1 cellular context compared by ENCODE assay signal in the genomic region with DNA sequence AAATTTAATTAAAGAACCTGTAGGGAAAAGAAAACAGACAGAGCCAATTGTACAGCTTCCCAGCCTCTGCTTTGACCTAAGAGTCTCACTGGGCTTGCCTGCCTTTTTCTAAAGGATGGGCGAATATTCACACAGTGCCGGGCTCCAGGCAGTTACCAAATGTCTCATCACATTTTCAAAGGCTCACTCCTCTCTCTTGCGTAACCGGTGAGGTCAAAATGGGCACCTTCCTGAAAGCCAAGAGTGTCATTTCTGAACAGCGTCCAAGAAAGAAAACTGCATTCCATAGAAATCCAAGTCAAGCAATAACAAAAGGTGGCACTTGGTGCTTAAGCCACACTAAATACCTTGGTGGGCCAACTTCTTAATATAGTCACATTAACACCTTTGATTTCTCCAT.
TF ChIP-seq lines count a peak whose summit lies in the region.

No MANE protein-coding gene starts in this region.

TF ChIP-seq in HepG2, 621 proteins besides CTCF, POLR2A, EP300 and RAD21 (continued from another document and continues in another):
- TF ChIP-seq, protein P1, sequence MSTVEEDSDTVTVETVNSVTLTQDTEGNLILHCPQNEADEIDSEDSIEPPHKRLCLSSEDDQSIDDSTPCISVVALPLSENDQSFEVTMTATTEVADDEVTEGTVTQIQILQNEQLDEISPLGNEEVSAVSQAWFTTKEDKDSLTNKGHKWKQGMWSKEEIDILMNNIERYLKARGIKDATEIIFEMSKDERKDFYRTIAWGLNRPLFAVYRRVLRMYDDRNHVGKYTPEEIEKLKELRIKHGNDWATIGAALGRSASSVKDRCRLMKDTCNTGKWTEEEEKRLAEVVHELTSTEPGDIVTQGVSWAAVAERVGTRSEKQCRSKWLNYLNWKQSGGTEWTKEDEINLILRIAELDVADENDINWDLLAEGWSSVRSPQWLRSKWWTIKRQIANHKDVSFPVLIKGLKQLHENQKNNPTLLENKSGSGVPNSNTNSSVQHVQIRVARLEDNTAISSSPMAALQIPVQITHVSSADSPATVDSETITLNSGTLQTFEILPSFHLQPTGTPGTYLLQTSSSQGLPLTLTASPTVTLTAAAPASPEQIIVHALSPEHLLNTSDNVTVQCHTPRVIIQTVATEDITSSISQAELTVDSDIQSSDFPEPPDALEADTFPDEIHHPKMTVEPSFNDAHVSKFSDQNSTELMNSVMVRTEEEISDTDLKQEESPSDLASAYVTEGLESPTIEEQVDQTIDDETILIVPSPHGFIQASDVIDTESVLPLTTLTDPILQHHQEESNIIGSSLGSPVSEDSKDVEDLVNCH (CRISPR knock-in tag; IDR thresholded peaks at IDR 0.05), result no peak
- peak; percentile 31; the same call in 1 of the 2 replicates for TF ChIP-seq NCOA2 (CRISPR knock-in tag; IDR thresholded peaks at IDR 0.05)
- no peak for TF ChIP-seq MED13 (CRISPR knock-in tag; IDR thresholded peaks at IDR 0.05)
- no peak for TF ChIP-seq ZSCAN9 (CRISPR knock-in tag; IDR thresholded peaks at IDR 0.05; ENCODE audit: borderline replicate concordance)
- TF ChIP-seq ZNF446 (CRISPR knock-in tag; IDR thresholded peaks at IDR 0.05), result no peak
- peak; percentile 20; the same call in 1 of the 2 replicates for TF ChIP-seq RXRA (CRISPR knock-in tag; IDR thresholded peaks at IDR 0.05)
- no peak for TF ChIP-seq ZNF777 (CRISPR knock-in tag; IDR thresholded peaks at IDR 0.05)
- no peak for TF ChIP-seq MTF2 (CRISPR knock-in tag; IDR thresholded peaks at IDR 0.05; ENCODE audit: borderline replicate concordance)
- TF ChIP-seq SRF (IDR thresholded peaks at IDR 0.05; ENCODE audit: low read depth, low read length), result no peak
- peak; percentile 66 for TF ChIP-seq BCL6 (CRISPR knock-in tag; IDR thresholded peaks at IDR 0.05)
- TF ChIP-seq ZNF331 (CRISPR knock-in tag; IDR thresholded peaks at IDR 0.05), result 0 out of 2 replicates have a peak, but pooled peaks have one; percentile 39
- TF ChIP-seq, protein P2, sequence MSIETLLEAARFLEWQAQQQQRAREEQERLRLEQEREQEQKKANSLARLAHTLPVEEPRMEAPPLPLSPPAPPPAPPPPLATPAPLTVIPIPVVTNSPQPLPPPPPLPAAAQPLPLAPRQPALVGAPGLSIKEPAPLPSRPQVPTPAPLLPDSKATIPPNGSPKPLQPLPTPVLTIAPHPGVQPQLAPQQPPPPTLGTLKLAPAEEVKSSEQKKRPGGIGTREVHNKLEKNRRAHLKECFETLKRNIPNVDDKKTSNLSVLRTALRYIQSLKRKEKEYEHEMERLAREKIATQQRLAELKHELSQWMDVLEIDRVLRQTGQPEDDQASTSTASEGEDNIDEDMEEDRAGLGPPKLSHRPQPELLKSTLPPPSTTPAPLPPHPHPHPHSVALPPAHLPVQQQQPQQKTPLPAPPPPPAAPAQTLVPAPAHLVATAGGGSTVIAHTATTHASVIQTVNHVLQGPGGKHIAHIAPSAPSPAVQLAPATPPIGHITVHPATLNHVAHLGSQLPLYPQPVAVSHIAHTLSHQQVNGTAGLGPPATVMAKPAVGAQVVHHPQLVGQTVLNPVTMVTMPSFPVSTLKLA (IDR thresholded peaks at IDR 0.05), result no peak
- no peak for TF ChIP-seq RCOR2 (CRISPR knock-in tag; IDR thresholded peaks at IDR 0.05)
- TF ChIP-seq, protein P3, sequence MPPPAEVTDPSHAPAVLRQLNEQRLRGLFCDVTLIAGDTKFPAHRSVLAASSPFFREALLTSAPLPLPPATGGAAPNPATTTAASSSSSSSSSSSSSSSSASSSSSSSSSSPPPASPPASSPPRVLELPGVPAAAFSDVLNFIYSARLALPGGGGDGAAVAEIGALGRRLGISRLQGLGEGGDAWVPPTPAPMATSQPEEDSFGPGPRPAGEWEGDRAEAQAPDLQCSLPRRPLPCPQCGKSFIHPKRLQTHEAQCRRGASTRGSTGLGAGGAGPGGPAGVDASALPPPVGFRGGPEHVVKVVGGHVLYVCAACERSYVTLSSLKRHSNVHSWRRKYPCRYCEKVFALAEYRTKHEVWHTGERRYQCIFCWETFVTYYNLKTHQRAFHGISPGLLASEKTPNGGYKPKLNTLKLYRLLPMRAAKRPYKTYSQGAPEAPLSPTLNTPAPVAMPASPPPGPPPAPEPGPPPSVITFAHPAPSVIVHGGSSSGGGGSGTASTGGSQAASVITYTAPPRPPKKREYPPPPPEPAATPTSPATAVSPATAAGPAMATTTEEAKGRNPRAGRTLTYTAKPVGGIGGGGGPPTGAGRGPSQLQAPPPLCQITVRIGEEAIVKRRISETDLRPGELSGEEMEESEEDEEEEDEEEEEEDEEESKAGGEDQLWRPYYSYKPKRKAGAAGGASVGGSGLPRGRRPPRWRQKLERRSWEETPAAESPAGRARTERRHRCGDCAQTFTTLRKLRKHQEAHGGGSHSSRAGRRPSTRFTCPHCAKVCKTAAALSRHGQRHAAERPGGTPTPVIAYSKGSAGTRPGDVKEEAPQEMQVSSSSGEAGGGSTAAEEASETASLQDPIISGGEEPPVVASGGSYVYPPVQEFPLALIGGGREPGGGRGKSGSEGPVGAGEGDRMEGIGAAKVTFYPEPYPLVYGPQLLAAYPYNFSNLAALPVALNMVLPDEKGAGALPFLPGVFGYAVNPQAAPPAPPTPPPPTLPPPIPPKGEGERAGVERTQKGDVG (CRISPR knock-in tag; IDR thresholded peaks at IDR 0.05; ENCODE audit: borderline replicate concordance), result no peak
- TF ChIP-seq, protein P4, sequence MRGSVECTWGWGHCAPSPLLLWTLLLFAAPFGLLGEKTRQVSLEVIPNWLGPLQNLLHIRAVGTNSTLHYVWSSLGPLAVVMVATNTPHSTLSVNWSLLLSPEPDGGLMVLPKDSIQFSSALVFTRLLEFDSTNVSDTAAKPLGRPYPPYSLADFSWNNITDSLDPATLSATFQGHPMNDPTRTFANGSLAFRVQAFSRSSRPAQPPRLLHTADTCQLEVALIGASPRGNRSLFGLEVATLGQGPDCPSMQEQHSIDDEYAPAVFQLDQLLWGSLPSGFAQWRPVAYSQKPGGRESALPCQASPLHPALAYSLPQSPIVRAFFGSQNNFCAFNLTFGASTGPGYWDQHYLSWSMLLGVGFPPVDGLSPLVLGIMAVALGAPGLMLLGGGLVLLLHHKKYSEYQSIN (CRISPR knock-in tag; IDR thresholded peaks at IDR 0.05; ENCODE audit: borderline replicate concordance), result no peak
- TF ChIP-seq, protein P5, sequence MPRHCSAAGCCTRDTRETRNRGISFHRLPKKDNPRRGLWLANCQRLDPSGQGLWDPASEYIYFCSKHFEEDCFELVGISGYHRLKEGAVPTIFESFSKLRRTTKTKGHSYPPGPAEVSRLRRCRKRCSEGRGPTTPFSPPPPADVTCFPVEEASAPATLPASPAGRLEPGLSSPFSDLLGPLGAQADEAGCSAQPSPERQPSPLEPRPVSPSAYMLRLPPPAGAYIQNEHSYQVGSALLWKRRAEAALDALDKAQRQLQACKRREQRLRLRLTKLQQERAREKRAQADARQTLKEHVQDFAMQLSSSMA (CRISPR knock-in tag; IDR thresholded peaks at IDR 0.05), result no peak
- TF ChIP-seq TEAD3 (CRISPR knock-in tag; optimal IDR thresholded peaks at IDR 0.05; ENCODE audit: borderline replicate concordance), result peak; percentile 23
- TF ChIP-seq ISL2 (CRISPR knock-in tag; IDR thresholded peaks at IDR 0.05), result no peak
- TF ChIP-seq PAX8 (CRISPR knock-in tag; IDR thresholded peaks at IDR 0.05; ENCODE audit: borderline replicate concordance), result no peak
- TF ChIP-seq ZKSCAN1 (IDR thresholded peaks at IDR 0.05; ENCODE audit: low read length), result no peak
- TF ChIP-seq HMG20B (CRISPR knock-in tag; conservative IDR thresholded peaks at IDR 0.05), result no peak
- TF ChIP-seq, protein P6, sequence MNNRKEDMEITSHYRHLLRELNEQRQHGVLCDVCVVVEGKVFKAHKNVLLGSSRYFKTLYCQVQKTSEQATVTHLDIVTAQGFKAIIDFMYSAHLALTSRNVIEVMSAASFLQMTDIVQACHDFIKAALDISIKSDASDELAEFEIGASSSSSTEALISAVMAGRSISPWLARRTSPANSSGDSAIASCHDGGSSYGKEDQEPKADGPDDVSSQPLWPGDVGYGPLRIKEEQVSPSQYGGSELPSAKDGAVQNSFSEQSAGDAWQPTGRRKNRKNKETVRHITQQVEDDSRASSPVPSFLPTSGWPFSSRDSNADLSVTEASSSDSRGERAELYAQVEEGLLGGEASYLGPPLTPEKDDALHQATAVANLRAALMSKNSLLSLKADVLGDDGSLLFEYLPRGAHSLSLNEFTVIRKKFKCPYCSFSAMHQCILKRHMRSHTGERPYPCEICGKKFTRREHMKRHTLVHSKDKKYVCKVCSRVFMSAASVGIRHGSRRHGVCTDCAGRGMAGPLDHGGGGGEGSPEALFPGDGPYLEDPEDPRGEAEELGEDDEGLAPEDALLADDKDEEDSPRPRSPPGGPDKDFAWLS (CRISPR knock-in tag; IDR thresholded peaks at IDR 0.05; ENCODE audit: borderline replicate concordance), result no peak
- TF ChIP-seq ZNF329 (CRISPR knock-in tag; IDR thresholded peaks at IDR 0.05; ENCODE audit: low read depth), result no peak
- TF ChIP-seq POLR2AphosphoS5 (IDR thresholded peaks at IDR 0.05; ENCODE audit: low read depth, low read length), result no peak
- TF ChIP-seq CREB1 (IDR thresholded peaks at IDR 0.05), result no peak
- TF ChIP-seq CREB1 (CRISPR knock-in tag; IDR thresholded peaks at IDR 0.05), result 0 out of 2 replicates have a peak, but pooled peaks have one; percentile 31
- TF ChIP-seq ZNF652 (CRISPR knock-in tag; IDR thresholded peaks at IDR 0.05; ENCODE audit: borderline replicate concordance, low read depth), result no peak
- TF ChIP-seq CHCHD3 (CRISPR knock-in tag; IDR thresholded peaks at IDR 0.05), result no peak
- TF ChIP-seq ZNF12 (CRISPR knock-in tag; IDR thresholded peaks at IDR 0.05), result no peak
- TF ChIP-seq CC2D1A (CRISPR knock-in tag; IDR thresholded peaks at IDR 0.05), result no peak
- TF ChIP-seq, protein P7, sequence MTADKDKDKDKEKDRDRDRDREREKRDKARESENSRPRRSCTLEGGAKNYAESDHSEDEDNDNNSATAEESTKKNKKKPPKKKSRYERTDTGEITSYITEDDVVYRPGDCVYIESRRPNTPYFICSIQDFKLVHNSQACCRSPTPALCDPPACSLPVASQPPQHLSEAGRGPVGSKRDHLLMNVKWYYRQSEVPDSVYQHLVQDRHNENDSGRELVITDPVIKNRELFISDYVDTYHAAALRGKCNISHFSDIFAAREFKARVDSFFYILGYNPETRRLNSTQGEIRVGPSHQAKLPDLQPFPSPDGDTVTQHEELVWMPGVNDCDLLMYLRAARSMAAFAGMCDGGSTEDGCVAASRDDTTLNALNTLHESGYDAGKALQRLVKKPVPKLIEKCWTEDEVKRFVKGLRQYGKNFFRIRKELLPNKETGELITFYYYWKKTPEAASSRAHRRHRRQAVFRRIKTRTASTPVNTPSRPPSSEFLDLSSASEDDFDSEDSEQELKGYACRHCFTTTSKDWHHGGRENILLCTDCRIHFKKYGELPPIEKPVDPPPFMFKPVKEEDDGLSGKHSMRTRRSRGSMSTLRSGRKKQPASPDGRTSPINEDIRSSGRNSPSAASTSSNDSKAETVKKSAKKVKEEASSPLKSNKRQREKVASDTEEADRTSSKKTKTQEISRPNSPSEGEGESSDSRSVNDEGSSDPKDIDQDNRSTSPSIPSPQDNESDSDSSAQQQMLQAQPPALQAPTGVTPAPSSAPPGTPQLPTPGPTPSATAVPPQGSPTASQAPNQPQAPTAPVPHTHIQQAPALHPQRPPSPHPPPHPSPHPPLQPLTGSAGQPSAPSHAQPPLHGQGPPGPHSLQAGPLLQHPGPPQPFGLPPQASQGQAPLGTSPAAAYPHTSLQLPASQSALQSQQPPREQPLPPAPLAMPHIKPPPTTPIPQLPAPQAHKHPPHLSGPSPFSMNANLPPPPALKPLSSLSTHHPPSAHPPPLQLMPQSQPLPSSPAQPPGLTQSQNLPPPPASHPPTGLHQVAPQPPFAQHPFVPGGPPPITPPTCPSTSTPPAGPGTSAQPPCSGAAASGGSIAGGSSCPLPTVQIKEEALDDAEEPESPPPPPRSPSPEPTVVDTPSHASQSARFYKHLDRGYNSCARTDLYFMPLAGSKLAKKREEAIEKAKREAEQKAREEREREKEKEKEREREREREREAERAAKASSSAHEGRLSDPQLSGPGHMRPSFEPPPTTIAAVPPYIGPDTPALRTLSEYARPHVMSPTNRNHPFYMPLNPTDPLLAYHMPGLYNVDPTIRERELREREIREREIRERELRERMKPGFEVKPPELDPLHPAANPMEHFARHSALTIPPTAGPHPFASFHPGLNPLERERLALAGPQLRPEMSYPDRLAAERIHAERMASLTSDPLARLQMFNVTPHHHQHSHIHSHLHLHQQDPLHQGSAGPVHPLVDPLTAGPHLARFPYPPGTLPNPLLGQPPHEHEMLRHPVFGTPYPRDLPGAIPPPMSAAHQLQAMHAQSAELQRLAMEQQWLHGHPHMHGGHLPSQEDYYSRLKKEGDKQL (CRISPR knock-in tag; IDR thresholded peaks at IDR 0.05; ENCODE audit: low read depth), result no peak
- TF ChIP-seq HMG20A (CRISPR knock-in tag; IDR thresholded peaks at IDR 0.05; ENCODE audit: borderline replicate concordance), result peak; percentile 49; the same call in 1 of the 2 replicates
- TF ChIP-seq, protein P8, sequence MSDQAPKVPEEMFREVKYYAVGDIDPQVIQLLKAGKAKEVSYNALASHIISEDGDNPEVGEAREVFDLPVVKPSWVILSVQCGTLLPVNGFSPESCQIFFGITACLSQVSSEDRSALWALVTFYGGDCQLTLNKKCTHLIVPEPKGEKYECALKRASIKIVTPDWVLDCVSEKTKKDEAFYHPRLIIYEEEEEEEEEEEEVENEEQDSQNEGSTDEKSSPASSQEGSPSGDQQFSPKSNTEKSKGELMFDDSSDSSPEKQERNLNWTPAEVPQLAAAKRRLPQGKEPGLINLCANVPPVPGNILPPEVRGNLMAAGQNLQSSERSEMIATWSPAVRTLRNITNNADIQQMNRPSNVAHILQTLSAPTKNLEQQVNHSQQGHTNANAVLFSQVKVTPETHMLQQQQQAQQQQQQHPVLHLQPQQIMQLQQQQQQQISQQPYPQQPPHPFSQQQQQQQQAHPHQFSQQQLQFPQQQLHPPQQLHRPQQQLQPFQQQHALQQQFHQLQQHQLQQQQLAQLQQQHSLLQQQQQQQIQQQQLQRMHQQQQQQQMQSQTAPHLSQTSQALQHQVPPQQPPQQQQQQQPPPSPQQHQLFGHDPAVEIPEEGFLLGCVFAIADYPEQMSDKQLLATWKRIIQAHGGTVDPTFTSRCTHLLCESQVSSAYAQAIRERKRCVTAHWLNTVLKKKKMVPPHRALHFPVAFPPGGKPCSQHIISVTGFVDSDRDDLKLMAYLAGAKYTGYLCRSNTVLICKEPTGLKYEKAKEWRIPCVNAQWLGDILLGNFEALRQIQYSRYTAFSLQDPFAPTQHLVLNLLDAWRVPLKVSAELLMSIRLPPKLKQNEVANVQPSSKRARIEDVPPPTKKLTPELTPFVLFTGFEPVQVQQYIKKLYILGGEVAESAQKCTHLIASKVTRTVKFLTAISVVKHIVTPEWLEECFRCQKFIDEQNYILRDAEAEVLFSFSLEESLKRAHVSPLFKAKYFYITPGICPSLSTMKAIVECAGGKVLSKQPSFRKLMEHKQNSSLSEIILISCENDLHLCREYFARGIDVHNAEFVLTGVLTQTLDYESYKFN (CRISPR knock-in tag; conservative IDR thresholded peaks at IDR 0.05), result no peak
- TF ChIP-seq, protein P9, sequence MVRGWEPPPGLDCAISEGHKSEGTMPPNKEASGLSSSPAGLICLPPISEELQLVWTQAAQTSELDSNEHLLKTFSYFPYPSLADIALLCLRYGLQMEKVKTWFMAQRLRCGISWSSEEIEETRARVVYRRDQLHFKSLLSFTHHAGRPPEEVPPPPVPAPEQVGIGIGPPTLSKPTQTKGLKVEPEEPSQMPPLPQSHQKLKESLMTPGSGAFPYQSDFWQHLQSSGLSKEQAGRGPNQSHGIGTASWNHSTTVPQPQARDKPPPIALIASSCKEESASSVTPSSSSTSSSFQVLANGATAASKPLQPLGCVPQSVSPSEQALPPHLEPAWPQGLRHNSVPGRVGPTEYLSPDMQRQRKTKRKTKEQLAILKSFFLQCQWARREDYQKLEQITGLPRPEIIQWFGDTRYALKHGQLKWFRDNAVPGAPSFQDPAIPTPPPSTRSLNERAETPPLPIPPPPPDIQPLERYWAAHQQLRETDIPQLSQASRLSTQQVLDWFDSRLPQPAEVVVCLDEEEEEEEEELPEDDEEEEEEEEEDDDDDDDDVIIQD (CRISPR knock-in tag; IDR thresholded peaks at IDR 0.05; ENCODE audit: low read depth), result no peak
- TF ChIP-seq SAFB2 (CRISPR knock-in tag; IDR thresholded peaks at IDR 0.05; ENCODE audit: borderline replicate concordance, low read depth), result no peak
